Comparison of ENCODE assay signal across 42 cellular contexts in genomic region chr1:151673407-151673806, GRCh38. TPM values are rescaled to one million over a fixed set of nuclear protein-coding genes. Genes with fewer than 3 reads are reported as not detected.
"Had no signal": no experiment of that assay in that cellular context is flagged by ENCODE, and none has a peak within 500 bp of the region (broad histone marks: within the 10 kb centered on the region; RNA-seq: fewer than 3 reads in every experiment).

No MANE protein-coding gene starts in this region.

- H3K9me3 ChIP-seq: adrenal gland, ascending aorta, body of pancreas, breast epithelium had no signal

- H3K4me1 ChIP-seq: adrenal gland, ascending aorta, body of pancreas, breast epithelium had no signal

- H3K4me3 Mint-ChIP-seq: activated naive CD4-positive, alpha-beta T cell treated with anti-CD3 and anti-CD28 coated beads for 36 hours; activated naive CD4-positive, alpha-beta T cell treated with anti-CD3 and anti-CD28 coated beads, Interleukin-2, amount 10 ng/mL, durations not matched to agents 7 days and 5 days; activated naive CD4-positive, alpha-beta T cell treated with anti-CD3 and anti-CD28 coated beads, Interleukin-2, amount 50 U/mL, for 24 hours; activated naive CD8-positive, alpha-beta T cell; activated naive CD8-positive, alpha-beta T cell treated with anti-CD3 and anti-CD28 coated beads for 36 hours; activated naive CD8-positive, alpha-beta T cell treated with anti-CD3 and anti-CD28 coated beads, Interleukin-2, amount 10 ng/mL, durations not matched to agents 7 days and 5 days; activated naive CD8-positive, alpha-beta T cell treated with anti-CD3 and anti-CD28 coated beads, Interleukin-2, amount 50 U/mL, for 24 hours; activated T-cell treated with anti-CD3 and anti-CD28 coated beads, Interleukin-2, amount 50 U/mL, for 24 hours; activated T-cell treated with anti-CD3 and anti-CD28 coated beads, Interleukin-2, amount 50 U/mL, for 4 hours; activated T-cell treated with anti-CD3 and anti-CD28 coated beads, Interleukin-2, amount 50 U/mL, for 72 hours; activated T-helper 1 cell treated with anti-CD3 and anti-CD28 coated beads, Interleukin-12 subunit alpha, Interleukin-12 subunit beta, Interleukin-2, Interleukin-4 antibody, amounts not matched to agents 30 ng/mL and 10 ng/mL and 1 ng/mL, durations not matched to agents 14 hours and 24 hours and 36 hours; brain; central memory CD8-positive, alpha-beta T cell had no signal

- H3K4me1 Mint-ChIP-seq: activated naive CD4-positive, alpha-beta T cell treated with anti-CD3 and anti-CD28 coated beads, Interleukin-2, amount 10 ng/mL, durations not matched to agents 7 days and 5 days; activated naive CD8-positive, alpha-beta T cell treated with anti-CD3 and anti-CD28 coated beads, Interleukin-2, amount 10 ng/mL, durations not matched to agents 7 days and 5 days; activated naive CD8-positive, alpha-beta T cell treated with anti-CD3 and anti-CD28 coated beads, Interleukin-2, amount 50 U/mL, for 24 hours; brain had no signal

- H3K27ac ChIP-seq: adrenal gland, ascending aorta, body of pancreas, brain microvascular endothelial cell, breast epithelium, cardiac muscle cell had no signal

- H3K4me3 ChIP-seq: adrenal gland, ascending aorta, body of pancreas, breast epithelium, cardiac muscle cell had no signal

- DNase-seq: activated effector memory CD4-positive, alpha-beta T cell treated with anti-CD3 and anti-CD28 coated beads, Interleukin-2, amount 50 U/mL, for 16 hours; activated effector memory CD4-positive, alpha-beta T cell treated with Interleukin-2 at 50 U/mL for 16 hours; activated gamma-delta T cell; activated gamma-delta T cell treated with Interleukin-2 at 50 U/mL for 16 hours; activated naive CD4-positive, alpha-beta T cell; activated naive CD4-positive, alpha-beta T cell treated with anti-CD3 and anti-CD28 coated beads for 36 hours; activated naive CD4-positive, alpha-beta T cell treated with anti-CD3 and anti-CD28 coated beads, Interleukin-2, amount 10 ng/mL, durations not matched to agents 7 days and 5 days; activated naive CD4-positive, alpha-beta T cell treated with anti-CD3 and anti-CD28 coated beads, Interleukin-2, amount 50 U/mL, for 16 hours; activated naive CD4-positive, alpha-beta T cell treated with Interleukin-2 at 50 U/mL for 16 hours; activated naive CD8-positive, alpha-beta T cell treated with anti-CD3 and anti-CD28 coated beads for 36 hours; activated naive CD8-positive, alpha-beta T cell treated with anti-CD3 and anti-CD28 coated beads, Interleukin-2, amount 10 ng/mL, durations not matched to agents 7 days and 5 days; activated naive CD8-positive, alpha-beta T cell treated with anti-CD3 and anti-CD28 coated beads, Interleukin-2, amount 50 U/mL, for 24 hours; activated T-cell treated with anti-CD3 and anti-CD28 coated beads, Interleukin-2, amount 50 U/mL, for 1 hour; activated T-cell treated with anti-CD3 and anti-CD28 coated beads, Interleukin-2, amount 50 U/mL, for 24 hours; activated T-cell treated with anti-CD3 and anti-CD28 coated beads, Interleukin-2, amount 50 U/mL, for 4 hours; activated T-cell treated with anti-CD3 and anti-CD28 coated beads, Interleukin-2, amount 50 U/mL, for 48 hours; activated T-cell treated with anti-CD3 and anti-CD28 coated beads, Interleukin-2, amount 50 U/mL, for 72 hours; adrenal gland; amniotic stem cell; amygdala; anterior cingulate cortex; aorta; body of pancreas; brain microvascular endothelial cell; caudate nucleus; central memory CD4-positive, alpha-beta T cell; cerebellar nuclear complex had no signal

- H3K9me3 Mint-ChIP-seq: activated naive CD4-positive, alpha-beta T cell treated with anti-CD3 and anti-CD28 coated beads for 36 hours; activated naive CD4-positive, alpha-beta T cell treated with anti-CD3 and anti-CD28 coated beads, Interleukin-2, amount 10 ng/mL, durations not matched to agents 7 days and 5 days; activated naive CD4-positive, alpha-beta T cell treated with anti-CD3 and anti-CD28 coated beads, Interleukin-2, amount 50 U/mL, for 24 hours; activated naive CD4-positive, alpha-beta T cell treated with anti-CD3 and anti-CD28 coated beads, Interleukin-2, amount 50 U/mL, for 72 hours; activated naive CD8-positive, alpha-beta T cell treated with anti-CD3 and anti-CD28 coated beads, Interleukin-2, amount 10 ng/mL, durations not matched to agents 7 days and 5 days; activated naive CD8-positive, alpha-beta T cell treated with anti-CD3 and anti-CD28 coated beads, Interleukin-2, amount 50 U/mL, for 24 hours; activated T-cell treated with anti-CD3 and anti-CD28 coated beads, Interleukin-2, amount 50 U/mL, for 24 hours; activated T-cell treated with anti-CD3 and anti-CD28 coated beads, Interleukin-2, amount 50 U/mL, for 72 hours; activated T-helper 1 cell treated with anti-CD3 and anti-CD28 coated beads, Interleukin-12 subunit alpha, Interleukin-12 subunit beta, Interleukin-2, Interleukin-4 antibody, amounts not matched to agents 30 ng/mL and 10 ng/mL and 1 ng/mL, durations not matched to agents 14 hours and 24 hours and 36 hours; activated T-helper 2 cell treated with anti-CD3 and anti-CD28 coated beads, Interferon-gamma antibody, Interleukin-2, Interleukin-4, amounts not matched to agents 10 μg/mL and 5 μg/mL and 100 μg/mL, durations not matched to agents 14 hours and 24 hours and 36 hours; central memory CD8-positive, alpha-beta T cell had no signal

- H3K27me3 Mint-ChIP-seq: activated naive CD4-positive, alpha-beta T cell treated with anti-CD3 and anti-CD28 coated beads, Interleukin-2, amount 10 ng/mL, durations not matched to agents 7 days and 5 days; activated naive CD4-positive, alpha-beta T cell treated with anti-CD3 and anti-CD28 coated beads, Interleukin-2, amount 50 U/mL, for 24 hours; activated naive CD8-positive, alpha-beta T cell; activated naive CD8-positive, alpha-beta T cell treated with anti-CD3 and anti-CD28 coated beads for 36 hours; activated naive CD8-positive, alpha-beta T cell treated with anti-CD3 and anti-CD28 coated beads, Interleukin-2, amount 10 ng/mL, durations not matched to agents 7 days and 5 days; activated naive CD8-positive, alpha-beta T cell treated with anti-CD3 and anti-CD28 coated beads, Interleukin-2, amount 50 U/mL, for 24 hours; activated T-cell treated with anti-CD3 and anti-CD28 coated beads, Interleukin-2, amount 50 U/mL, for 24 hours; brain; central memory CD8-positive, alpha-beta T cell had no signal

- FAIRE-seq: astrocyte, bronchial epithelial cell had no signal

- ATAC-seq: activated naive CD4-positive, alpha-beta T cell treated with anti-CD3 and anti-CD28 coated beads, Interleukin-2, amount 50 U/mL, for 72 hours; activated naive CD8-positive, alpha-beta T cell treated with anti-CD3 and anti-CD28 coated beads, Interleukin-2, amount 50 U/mL, for 24 hours; activated T-cell treated with anti-CD3 and anti-CD28 coated beads, Interleukin-2, amount 50 U/mL, for 4 hours; activated T-cell treated with anti-CD3 and anti-CD28 coated beads, Interleukin-2, amount 50 U/mL, for 72 hours; body of pancreas had no signal

- H3K27ac Mint-ChIP-seq: activated naive CD4-positive, alpha-beta T cell treated with anti-CD3 and anti-CD28 coated beads for 36 hours; activated naive CD4-positive, alpha-beta T cell treated with anti-CD3 and anti-CD28 coated beads, Interleukin-2, amount 10 ng/mL, durations not matched to agents 7 days and 5 days; activated naive CD4-positive, alpha-beta T cell treated with anti-CD3 and anti-CD28 coated beads, Interleukin-2, amount 50 U/mL, for 24 hours; activated naive CD4-positive, alpha-beta T cell treated with anti-CD3 and anti-CD28 coated beads, Interleukin-2, amount 50 U/mL, for 72 hours; activated naive CD8-positive, alpha-beta T cell; activated naive CD8-positive, alpha-beta T cell treated with anti-CD3 and anti-CD28 coated beads for 36 hours; activated naive CD8-positive, alpha-beta T cell treated with anti-CD3 and anti-CD28 coated beads, Interleukin-2, amount 10 ng/mL, durations not matched to agents 7 days and 5 days; activated naive CD8-positive, alpha-beta T cell treated with anti-CD3 and anti-CD28 coated beads, Interleukin-2, amount 50 U/mL, for 24 hours; activated T-cell treated with anti-CD3 and anti-CD28 coated beads, Interleukin-2, amount 50 U/mL, for 24 hours; activated T-cell treated with anti-CD3 and anti-CD28 coated beads, Interleukin-2, amount 50 U/mL, for 72 hours; activated T-helper 1 cell treated with anti-CD3 and anti-CD28 coated beads, Interleukin-12 subunit alpha, Interleukin-12 subunit beta, Interleukin-2, Interleukin-4 antibody, amounts not matched to agents 30 ng/mL and 10 ng/mL and 1 ng/mL, durations not matched to agents 14 hours and 24 hours and 36 hours; activated T-helper 2 cell treated with anti-CD3 and anti-CD28 coated beads, Interferon-gamma antibody, Interleukin-2, Interleukin-4, amounts not matched to agents 10 μg/mL and 5 μg/mL and 100 μg/mL, durations not matched to agents 14 hours and 24 hours and 36 hours had no signal

RNA-seq across cellular contexts. Expression of gene CELF3, which starts 43.2 kb away (rescaled TPM):
- total RNA-seq: activated naive CD4-positive, alpha-beta T cell treated with anti-CD3 and anti-CD28 coated beads for 36 hours; activated naive CD4-positive, alpha-beta T cell treated with anti-CD3 and anti-CD28 coated beads, Interleukin-2, amount 50 U/mL, for 72 hours; activated naive CD8-positive, alpha-beta T cell treated with anti-CD3 and anti-CD28 coated beads for 36 hours; activated naive CD8-positive, alpha-beta T cell treated with anti-CD3 and anti-CD28 coated beads, Interleukin-2, amount 10 ng/mL, durations not matched to agents 7 days and 5 days; activated T-cell treated with anti-CD3 and anti-CD28 coated beads, Interleukin-2, amount 50 U/mL, for 4 hours; activated T-cell treated with anti-CD3 and anti-CD28 coated beads, Interleukin-2, amount 50 U/mL, for 72 hours; activated T-helper 1 cell treated with anti-CD3 and anti-CD28 coated beads, Interleukin-12 subunit alpha, Interleukin-12 subunit beta, Interleukin-2, Interleukin-4 antibody, amounts not matched to agents 30 ng/mL and 10 ng/mL and 1 ng/mL, durations not matched to agents 14 hours and 24 hours and 36 hours; activated T-helper 2 cell treated with anti-CD3 and anti-CD28 coated beads, Interferon-gamma antibody, Interleukin-2, Interleukin-4, amounts not matched to agents 10 μg/mL and 5 μg/mL and 100 μg/mL, durations not matched to agents 14 hours and 24 hours and 36 hours; aorta; ascending aorta; astrocyte; breast epithelium; bronchial epithelial cell; cardiac septum; chondrocyte had no signal
- polyA plus RNA-seq: cardiac muscle cell had no signal

RNA-seq across cellular contexts. Expression of gene RIIAD1, which starts 47.9 kb away (rescaled TPM):
- total RNA-seq: activated naive CD4-positive, alpha-beta T cell treated with anti-CD3 and anti-CD28 coated beads for 36 hours; activated naive CD4-positive, alpha-beta T cell treated with anti-CD3 and anti-CD28 coated beads, Interleukin-2, amount 50 U/mL, for 72 hours; activated naive CD8-positive, alpha-beta T cell treated with anti-CD3 and anti-CD28 coated beads for 36 hours; activated naive CD8-positive, alpha-beta T cell treated with anti-CD3 and anti-CD28 coated beads, Interleukin-2, amount 10 ng/mL, durations not matched to agents 7 days and 5 days; activated T-cell treated with anti-CD3 and anti-CD28 coated beads, Interleukin-2, amount 50 U/mL, for 4 hours; activated T-cell treated with anti-CD3 and anti-CD28 coated beads, Interleukin-2, amount 50 U/mL, for 72 hours; activated T-helper 1 cell treated with anti-CD3 and anti-CD28 coated beads, Interleukin-12 subunit alpha, Interleukin-12 subunit beta, Interleukin-2, Interleukin-4 antibody, amounts not matched to agents 30 ng/mL and 10 ng/mL and 1 ng/mL, durations not matched to agents 14 hours and 24 hours and 36 hours; activated T-helper 2 cell treated with anti-CD3 and anti-CD28 coated beads, Interferon-gamma antibody, Interleukin-2, Interleukin-4, amounts not matched to agents 10 μg/mL and 5 μg/mL and 100 μg/mL, durations not matched to agents 14 hours and 24 hours and 36 hours; aorta; ascending aorta; astrocyte; body of pancreas; breast epithelium; bronchial epithelial cell; cardiac muscle cell; chondrocyte had no signal
- polyA plus RNA-seq: adipose tissue, aorta, cardiac muscle cell had no signal
